Comparison of ENCODE assay signal across 10 cellular contexts in the genomic region with DNA sequence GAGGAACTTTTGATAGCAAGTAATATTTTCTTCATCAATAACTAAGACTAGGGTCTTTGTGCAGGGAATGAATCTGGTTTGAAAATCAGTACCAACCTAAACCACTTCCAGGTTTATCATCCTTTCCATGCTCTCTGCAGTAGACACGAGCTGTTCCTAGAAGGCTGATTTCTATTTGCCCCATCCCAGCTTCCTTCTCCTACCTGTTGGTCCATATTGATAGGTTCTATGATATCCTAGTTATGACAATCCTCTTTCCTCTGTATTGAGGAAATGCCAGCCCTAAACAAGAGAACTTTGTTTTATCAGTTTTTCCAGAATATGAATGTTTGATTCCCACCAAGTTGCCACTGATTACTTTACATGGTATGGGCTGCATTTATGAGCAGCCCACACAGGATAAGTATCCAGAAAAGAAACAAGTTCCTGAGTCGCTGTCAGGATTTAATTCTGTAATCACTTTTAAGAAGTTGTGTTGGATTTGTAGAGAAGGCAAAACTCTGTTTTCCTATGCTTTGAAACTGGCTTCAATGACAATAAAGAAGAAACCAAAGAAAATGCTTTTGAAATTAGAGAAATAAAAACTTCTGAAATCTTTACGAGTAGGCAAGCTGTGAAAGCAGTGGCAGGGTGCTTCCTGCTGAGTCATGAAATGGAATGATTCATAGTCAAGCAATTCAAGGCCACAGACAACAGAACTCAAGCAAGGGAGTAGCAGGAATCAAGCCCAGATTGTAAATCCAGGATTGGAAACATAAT. TPM values are rescaled to one million over a fixed set of nuclear protein-coding genes. Genes with fewer than 3 reads are reported as not detected.
DNase-seq lines count a peak whose midpoint lies in the region; ATAC-seq, FAIRE-seq and TF ChIP-seq lines count a peak whose summit lies in the region.
"Had no signal": no experiment of that assay in that cellular context is flagged by ENCODE, and none has a peak within 500 bp of the region (broad histone marks: within the 10 kb centered on the region; RNA-seq: fewer than 3 reads in every experiment).

No MANE protein-coding gene starts in this region.

- H3K9ac ChIP-seq in HepG2 (ENCODE audit: insufficient read depth, low read depth, low read length): 0 out of 2 replicates have a peak overlapping the region, but pooled peaks have one; percentile 18
- H3K9ac ChIP-seq: BLaER1 had no signal

- no peak for TF ChIP-seq CTCF in PC-9 (conservative IDR thresholded peaks at IDR 0.05)
- TF ChIP-seq CTCF in chondrocyte (IDR thresholded peaks at IDR 0.05): no peak
- TF ChIP-seq CTCF in HepG2 (CRISPR knock-in tag; IDR thresholded peaks at IDR 0.05): no peak
- TF ChIP-seq CTCF in tibial artery (IDR thresholded peaks at IDR 0.05): no peak

- WGBS in HepG2 (ENCODE audit: low lambda C conversion rate): 57% methylated on average over 3 of the region's 3 CpGs

- H3K27ac Mint-ChIP-seq in chondrocyte (ENCODE audit: unreplicated experiment): peak overlapping the region; percentile 98

- H2AFZ ChIP-seq in PC-9: no peak overlapping the region
- H2AFZ ChIP-seq in HepG2 (ENCODE audit: low read length): peak overlapping the region; percentile 58

- in situ Hi-C loops in HepG2 (cut with HindIII; ENCODE audit: extremely low pct_ligation_motif_present, low pct_unique_long_range_greater_than_20kb): no loop called here

- CTCF ChIA-PET in PC-9 (lab: Charles Lee) (interaction anchor here (1.1 kb wide), 1 partner anchor 59 kb away, joined by 3 read pairs; no protein-coding TSS in a partner anchor), HepG2 (lab: Yijun Ruan, JAX; ENCODE audit: low intra/inter-chr PET ratio, low total read pairs) (no interaction called here)

- no peaks in the 10 kb centered on the region for H3K9me2 ChIP-seq in PC-9 (ENCODE audit: insufficient read depth)

- H4K20me1 ChIP-seq in PC-9 (ENCODE audit: insufficient read depth) (no peaks in the 10 kb centered on the region), HepG2 (ENCODE audit: insufficient read depth, low read length) (no peaks in the 10 kb centered on the region)
- H4K20me1 ChIP-seq: BLaER1 had no signal

- BruUV-seq in PC-9 (replicated peaks; lab: Mats Ljungman, UMichigan): TSS peak; percentile 81
- BruUV-seq in HepG2 (replicated peaks; lab: Mats Ljungman, UMichigan): no TSS peak

- no peak for TF ChIP-seq RAD21 in HepG2 (CRISPR knock-in tag; IDR thresholded peaks at IDR 0.05)

- H3K4me3 Mint-ChIP-seq in chondrocyte (ENCODE audit: unreplicated experiment): peak overlapping the region; percentile 49

- no peaks in the 10 kb centered on the region for H3K36me3 ChIP-seq in PC-9 (ENCODE audit: low read depth)
- H3K36me3 ChIP-seq in HepG2 (replicated peaks in 1 of 2; ENCODE audit: control insufficient read depth in 1 of 2, insufficient read depth in 2 of 2, low read length in 2 of 2): no peaks in the 10 kb centered on the region
- H3K36me3 ChIP-seq in tibial artery: no peaks in the 10 kb centered on the region
- H3K36me3 ChIP-seq: BLaER1 had no signal

- H3K4me3 ChIP-seq in PC-9 (peak overlapping the region; percentile 47; the same call in 1 of the 2 replicates), HepG2 (replicated peaks in 1 of 3; ENCODE audit: insufficient read depth in 1 of 3, low read depth in 2 of 3, low read length in 3 of 3) (no peak overlapping the region), tibial artery (peak overlapping the region; percentile 3 to 19)
- H3K4me3 ChIP-seq: BLaER1 had no signal

- H3K27me3 ChIP-seq in PC-9 (ENCODE audit: insufficient read depth, low read depth) (no peaks in the 10 kb centered on the region), HepG2 (ENCODE audit: control insufficient read depth in 1 of 2, insufficient read depth in 2 of 2, low read length in 2 of 2) (no peaks in the 10 kb centered on the region), tibial artery (no peaks in the 10 kb centered on the region)
- H3K27me3 ChIP-seq: BLaER1 had no signal

- H3K27ac ChIP-seq in PC-9: peak overlapping the region; percentile 99
- peak overlapping the region; percentile 49 for H3K27ac ChIP-seq in HepG2 (ENCODE audit: extremely low read length, insufficient read depth, low read length)
- peak overlapping the region; percentile 72 to 81 for H3K27ac ChIP-seq in tibial artery
- H3K27ac ChIP-seq: BLaER1 had no signal

- POLR2A ChIA-PET in PC-9 (lab: Charles Lee; ENCODE audit: unreplicated experiment) (no interaction called here), HepG2 (lab: Yijun Ruan, JAX) (no interaction called here)

- intact Hi-C loops in PC-9 (cut with micrococcal nuclease; ENCODE audit: unreplicated experiment) (loop anchor here (2.0 kb wide), 1 partner anchor 18 kb away; no protein-coding TSS in a partner anchor), HepG2 (cut with micrococcal nuclease; ENCODE audit: unreplicated experiment) (loop anchor here (1.0 kb wide), 1 partner anchor 12 kb away; no protein-coding TSS in a partner anchor), tibial artery (cut with DNase I; ENCODE audit: low total_unique reads) (no loop called here)

- H3K9me3 Mint-ChIP-seq in chondrocyte (ENCODE audit: low read depth): no peaks in the 10 kb centered on the region

- H3K9me3 ChIP-seq in PC-9 (ENCODE audit: insufficient read depth, low read depth) (no peaks in the 10 kb centered on the region), HepG2 (ENCODE audit: low read length) (no peaks in the 10 kb centered on the region), tibial artery (no peaks in the 10 kb centered on the region)
- H3K9me3 ChIP-seq: BLaER1 had no signal

- H3K4me1 Mint-ChIP-seq in chondrocyte (ENCODE audit: low read depth): peaks cover 42% of the 10 kb centered on the region

- peak; percentile 27 for DNase-seq in DMS153 (lab: John Stamatoyannopoulos, UW)
- DNase-seq in DMS153 treated with DMSO at 0.1 percent for 48 hours (lab: John Stamatoyannopoulos, UW; ENCODE audit: unreplicated experiment): no peak
- peak; percentile 36 to 80 for DNase-seq in PC-9
- DNase-seq in chondrocyte (ENCODE audit: low spot score): no peak
- peak; percentile 87 for DNase-seq in HepG2 (ENCODE audit: low spot score)
- DNase-seq in tibial artery: peak in 1 of 2 donors; percentile 58
- DNase-seq in stimulated activated CD4-positive, alpha-beta T cell treated with anti-CD3 and anti-CD28 coated beads, Interleukin-2, amount 100 ng/mL, for 24 hours: no peak

- FAIRE-seq in HepG2 (lab: Jason Lieb, UNC): peak; percentile 83
- FAIRE-seq: colon had no signal

- TF ChIP-seq EP300 in HepG2 (IDR thresholded peaks at IDR 0.05; ENCODE audit: low read depth in 2 of 2, low read length in 2 of 2) (peak in 1 of 2 experiments; percentile 53; a peak in 1 of 4 replicates), HepG2 (CRISPR knock-in tag; IDR thresholded peaks at IDR 0.05; ENCODE audit: borderline replicate concordance) (no peak)

- TF ChIP-seq POLR2A in HepG2 (IDR thresholded peaks at IDR 0.05; ENCODE audit: insufficient read depth in 1 of 2, low read depth in 2 of 2, low read length in 2 of 2): no peak

- ATAC-seq in HG02623 (IDR thresholded peaks at IDR 0.05; ENCODE audit: unreplicated experiment): peak; percentile 66
- peak; percentile 96 for ATAC-seq in HepG2

- peaks cover 47% of the 10 kb centered on the region for H3K4me1 ChIP-seq in PC-9 (replicated peaks; ENCODE audit: insufficient read depth)
- H3K4me1 ChIP-seq in HepG2 (ENCODE audit: insufficient read depth, low read length): peaks cover 54% of the 10 kb centered on the region
- peaks cover 0 to 17% (median 13%) of the 10 kb centered on the region in 4 donors for H3K4me1 ChIP-seq in tibial artery

- no peaks in the 10 kb centered on the region for H3K36me3 Mint-ChIP-seq in chondrocyte (ENCODE audit: low read depth)

- no peaks in the 10 kb centered on the region for H3K27me3 Mint-ChIP-seq in chondrocyte (ENCODE audit: low read depth)

- H3K79me2 ChIP-seq in PC-9 (ENCODE audit: low read depth) (no peaks in the 10 kb centered on the region), HepG2 (ENCODE audit: insufficient read depth, low read length) (no peaks in the 10 kb centered on the region)

- H3K4me2 ChIP-seq in PC-9: peak overlapping the region; percentile 83
- H3K4me2 ChIP-seq in HepG2 (ENCODE audit: low read depth, low read length): peak overlapping the region; percentile 30; the same call in 1 of the 2 replicates
- H3K4me2 ChIP-seq: BLaER1 had no signal

- peaks cover 23% of the 10 kb centered on the region for H3F3A ChIP-seq in PC-9 (ENCODE audit: insufficient read depth, low read depth)

TF ChIP-seq in HepG2, 621 proteins besides CTCF, POLR2A, EP300 and RAD21 (continues in another document):
- no peak for TF ChIP-seq ZNF274 (CRISPR knock-in tag; IDR thresholded peaks at IDR 0.05)
- TF ChIP-seq NAIF1 (CRISPR knock-in tag; IDR thresholded peaks at IDR 0.05; ENCODE audit: borderline replicate concordance): no peak
- no peak for TF ChIP-seq BHLHE40 (IDR thresholded peaks at IDR 0.05; ENCODE audit: low read length)
- TF ChIP-seq GATAD2A (CRISPR knock-in tag; IDR thresholded peaks at IDR 0.05): peak; percentile 81

RNA-seq across cellular contexts. Expression of gene TANK, which starts 37.3 kb away (rescaled TPM):
- total RNA-seq in PC-9 (2021) (31.3 and 46.1 TPM in 2 replicates), chondrocyte (45.4 to 68.5 TPM (median 45.6 TPM) in 3 replicates), HepG2 (2016; rRNA removed; fragmentation: Illumina TruSeq; extraction: Trizol) (96.0 and 96.1 TPM in 2 replicates)
- 65.4 and 82.9 TPM in 2 replicates for total RNA-seq in HepG2 (2016; cell fraction: cytosol; rRNA removed; fragmentation: Illumina TruSeq; extraction: Trizol; ENCODE audit: low read depth)
- total RNA-seq in HepG2 (2016; cell fraction: insoluble cytoplasmic fraction; rRNA removed; fragmentation: Illumina TruSeq; extraction: Trizol): 99.7 and 101 TPM in 2 replicates
- 65.8 and 69.1 TPM in 2 replicates for total RNA-seq in HepG2 (2016; cell fraction: membrane; rRNA removed; fragmentation: Illumina TruSeq; extraction: Trizol)
- 205 and 214 TPM in 2 replicates for total RNA-seq in HepG2 (2016; cell fraction: nucleus; rRNA removed; fragmentation: Illumina TruSeq; extraction: Trizol)
- 66.9 and 67.0 TPM in 2 replicates for polyA plus RNA-seq in HepG2 (2011; rRNA removed)
- polyA plus RNA-seq in HepG2 (2011; cell fraction: cytosol; rRNA removed): 27.9 and 40.9 TPM in 2 replicates
- 64.3 and 75.4 TPM in 2 replicates for polyA plus RNA-seq in HepG2 (2011; cell fraction: nucleus; rRNA removed)
- polyA plus RNA-seq in HepG2 (2012): 107 and 108 TPM in 2 replicates
- 45.0 and 56.0 TPM in 2 replicates for polyA plus RNA-seq in HepG2 (2016; cell fraction: cytosol; fragmentation: Illumina TruSeq; extraction: Trizol; ENCODE audit: low read depth)
- 87.1 and 87.7 TPM in 2 replicates for polyA plus RNA-seq in HepG2 (2016; cell fraction: insoluble cytoplasmic fraction; fragmentation: Illumina TruSeq; extraction: Trizol; ENCODE audit: low read depth)
- 48.7 and 59.8 TPM in 2 replicates for polyA plus RNA-seq in HepG2 (2016; cell fraction: membrane; fragmentation: Illumina TruSeq; extraction: Trizol; ENCODE audit: low read depth)
- polyA plus RNA-seq in HepG2 (2016; cell fraction: nucleus; fragmentation: Illumina TruSeq; extraction: Trizol; ENCODE audit: insufficient read depth, low read depth): 83.7 and 91.8 TPM in 2 replicates
- polyA minus RNA-seq in HepG2 (2011; rRNA and poly(A)+ RNA removed; ENCODE audit: low replicate concordance): 8.0 and 20.2 TPM in 2 replicates
- polyA minus RNA-seq in HepG2 (2011; cell fraction: cytosol; rRNA and poly(A)+ RNA removed): 34.8 and 35.3 TPM in 2 replicates
- 549 and 577 TPM in 2 replicates for polyA minus RNA-seq in HepG2 (2011; cell fraction: nucleus; rRNA and poly(A)+ RNA removed)

Comparison
In these comparisons a context has a peak if more than half of its experiments do, and no peak if none do; other contexts are left out.
1. DNase-seq: peak in DMS153 (single experiment), PC-9 (2 of 2) and HepG2 (single experiment); none in DMS153 treated with DMSO at 0.1 percent for 48 hours (single experiment), chondrocyte (single experiment) and stimulated activated CD4-positive, alpha-beta T cell treated with anti-CD3 and anti-CD28 coated beads, Interleukin-2, amount 100 ng/mL, for 24 hours (0 of 2).
2. H3K27ac ChIP-seq: peak in every context shown above with its lines; median percentile 99 in PC-9; 76 in tibial artery; 49 in HepG2.
3. H3K4me3 ChIP-seq: peak in PC-9 (single experiment) and tibial artery (2 of 2); none in HepG2 (0 of 3).